10 cellular contexts compared by ENCODE assay signal in the genomic region with DNA sequence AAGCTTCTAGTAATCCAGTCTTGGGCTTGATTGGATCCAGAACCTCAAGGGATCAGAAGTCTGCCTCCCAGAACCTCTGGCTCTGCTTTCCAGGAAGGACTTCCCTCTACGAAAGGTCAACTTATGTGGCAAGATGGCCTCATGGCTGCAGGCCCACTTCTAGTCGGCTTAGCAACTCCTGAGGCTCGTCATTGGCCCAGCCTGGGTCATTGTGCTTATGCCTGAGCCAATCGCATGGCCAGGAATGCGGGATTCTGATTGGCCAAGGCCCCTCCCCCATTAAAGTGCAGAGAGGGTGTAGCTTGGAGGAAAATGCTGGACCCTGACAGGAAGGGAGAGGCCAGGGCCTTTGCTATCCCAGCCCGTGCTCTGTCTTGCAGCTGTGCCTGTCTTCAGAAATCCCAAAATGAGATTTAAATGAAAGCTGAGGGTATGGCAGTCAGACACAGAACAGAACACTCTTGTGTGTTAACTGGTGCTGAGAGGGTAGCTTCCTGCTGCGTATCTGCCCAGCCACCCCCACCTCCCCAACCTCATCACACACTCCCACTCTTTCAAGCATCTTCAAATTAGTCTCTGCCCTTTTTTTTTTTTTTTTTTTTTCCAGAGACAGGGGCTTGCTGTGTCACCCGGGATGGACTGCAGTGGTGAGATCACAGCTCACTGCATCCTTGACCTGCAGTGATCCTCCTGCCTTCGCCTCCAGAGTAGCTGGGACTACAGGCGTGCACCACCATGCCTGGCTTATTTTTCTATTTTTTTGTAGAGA. TPM values are rescaled to one million over a fixed set of nuclear protein-coding genes. Genes with fewer than 3 reads are reported as not detected.
DNase-seq lines count a peak whose midpoint lies in the region; ATAC-seq and TF ChIP-seq lines count a peak whose summit lies in the region.
"Had no signal": no experiment of that assay in that cellular context is flagged by ENCODE, and none has a peak within 500 bp of the region (broad histone marks: within the 10 kb centered on the region; RNA-seq: fewer than 3 reads in every experiment).

No MANE protein-coding gene starts in this region.

- 0 out of 2 replicates have a peak, but pooled peaks cover 4% of the 10 kb centered on the region for H3K79me2 ChIP-seq in Karpas-422 (ENCODE audit: low read length)

- no peaks in the 10 kb centered on the region for H3K36me3 ChIP-seq in Karpas-422 (ENCODE audit: insufficient read depth, low read length)
- H3K36me3 ChIP-seq in brain microvascular endothelial cell (replicated peaks) = no peaks in the 10 kb centered on the region

- no peaks in the 10 kb centered on the region for H3K9me3 ChIP-seq in Karpas-422 (ENCODE audit: low read length)

- H3K4me3 ChIP-seq in AG10803 (ENCODE audit: low read length) = no peak overlapping the region
- H3K4me3 ChIP-seq in Karpas-422 (ENCODE audit: low read length) = no peak overlapping the region
- H3K4me3 ChIP-seq in brain microvascular endothelial cell (ENCODE audit: low read depth, low read length) = no peak overlapping the region

- H3K27ac ChIP-seq in Karpas-422 (ENCODE audit: low read length) (no peak overlapping the region), brain microvascular endothelial cell (no peak overlapping the region)

- H4K20me1 ChIP-seq in Karpas-422 (ENCODE audit: insufficient read depth, low read depth, low read length) = no peaks in the 10 kb centered on the region

- H3K9ac ChIP-seq in Karpas-422 (ENCODE audit: low read length) = no peak overlapping the region

- in situ Hi-C loops in brain microvascular endothelial cell (cut with HindIII; ENCODE audit: low pct_ligation_motif_present, low sequenced_read_pairs) = no loop called here

- DNase-seq in AG10803 (ENCODE audit: low read depth) (peak; percentile 20), Karpas-422 (peak; percentile 66), brain microvascular endothelial cell (peak; percentile 32), iris pigment epithelial cell (ENCODE audit: low read depth) (peak; percentile 80), occipital lobe (lab: John Stamatoyannopoulos, UW) (no peak)
- DNase-seq: activated CD4-positive, alpha-beta T cell treated with anti-CD3 and anti-CD28 coated beads, Interleukin-2, amount 50 U/mL, for 1 hour; CD4-positive, alpha-beta memory T cell had no signal

- peaks cover 25% of the 10 kb centered on the region for H3K4me1 ChIP-seq in Karpas-422 (ENCODE audit: low read length)

- no peaks in the 10 kb centered on the region for H3K9me2 ChIP-seq in Karpas-422 (replicated peaks; ENCODE audit: insufficient read depth, low read length)

- H2AFZ ChIP-seq in Karpas-422 (ENCODE audit: low read length) = no peak overlapping the region

- ATAC-seq in GM19324 (IDR thresholded peaks at IDR 0.05; ENCODE audit: low FRiP score, unreplicated experiment) (no peak), HG02970 (IDR thresholded peaks at IDR 0.05; ENCODE audit: low FRiP score, unreplicated experiment) (no peak), HG02763 (IDR thresholded peaks at IDR 0.05; ENCODE audit: unreplicated experiment) (no peak)

- H3K27me3 ChIP-seq in Karpas-422 (ENCODE audit: low read length) (no peaks in the 10 kb centered on the region), brain microvascular endothelial cell (replicated peaks) (no peaks in the 10 kb centered on the region)

- TF ChIP-seq CTCF in AG10803 (conservative IDR thresholded peaks at IDR 0.05; ENCODE audit: low read length) = no peak
- TF ChIP-seq CTCF in brain microvascular endothelial cell (IDR thresholded peaks at IDR 0.05; ENCODE audit: low read depth, low read length, missing control alignments) = no peak

- no peak overlapping the region for H3K4me2 ChIP-seq in Karpas-422 (ENCODE audit: low read depth, low read length, poor library complexity, severe bottlenecking)

RNA-seq across cellular contexts. Expression of gene CCNE1, which starts 5.5 kb away (rescaled TPM):
- total RNA-seq in Karpas-422 (2014; rRNA removed; shearing (Covaris generic); ENCODE audit: low replicate concordance) = 12.0 and 20.1 TPM in 2 replicates
- total RNA-seq in occipital lobe = 1.1 TPM
